9 cellular contexts compared by ENCODE assay signal in the genomic region with DNA sequence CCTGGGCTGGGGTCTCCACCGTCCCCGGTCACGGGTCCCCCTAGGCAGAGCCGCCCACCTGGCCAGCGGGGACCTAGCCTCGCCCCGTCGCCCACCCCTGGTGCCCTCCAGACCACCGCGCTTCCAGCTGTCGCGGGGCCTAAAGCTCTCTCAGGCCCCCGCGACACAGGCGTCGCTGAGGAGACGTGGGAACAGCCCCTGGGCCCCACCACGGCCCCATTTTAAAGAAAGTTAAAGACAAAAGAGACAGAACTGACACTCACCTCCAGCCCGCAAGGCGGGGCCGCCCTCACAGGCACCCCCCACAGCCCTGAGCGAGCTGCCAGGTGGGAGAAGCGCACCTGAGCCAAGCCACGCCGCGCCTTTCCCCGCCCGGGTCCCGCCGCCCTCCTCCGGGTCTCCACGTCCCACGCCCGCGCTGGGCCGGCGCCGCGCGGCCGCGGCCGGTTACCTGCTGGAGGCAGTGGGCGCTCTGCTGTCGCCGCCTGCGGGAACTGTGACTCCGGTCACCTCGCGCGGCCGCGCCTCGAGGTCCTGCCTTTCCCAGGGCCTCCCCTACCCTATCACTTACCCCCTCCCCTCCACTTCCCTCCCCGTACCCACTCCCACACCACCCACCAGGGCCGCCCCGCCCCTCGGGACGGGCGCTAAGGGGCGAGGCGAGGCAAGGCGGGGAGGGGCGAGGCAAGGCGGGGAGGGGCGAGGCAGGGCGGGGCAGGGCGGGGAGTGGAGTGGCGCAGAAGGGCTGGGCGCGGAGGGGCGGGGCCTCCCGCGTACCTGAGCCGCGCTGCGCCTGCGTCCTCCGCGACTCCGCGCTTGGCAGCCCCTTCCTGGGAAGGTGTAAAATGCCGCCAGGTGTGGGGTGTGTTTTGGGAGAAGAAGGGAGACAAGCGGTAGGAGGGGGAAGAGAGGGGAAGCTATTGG. TPM values are rescaled to one million over a fixed set of nuclear protein-coding genes. Genes with fewer than 3 reads are reported as not detected.
DNase-seq lines count a peak whose midpoint lies in the region; ATAC-seq and TF ChIP-seq lines count a peak whose summit lies in the region.
"Had no signal": no experiment of that assay in that cellular context is flagged by ENCODE, and none has a peak within 500 bp of the region (broad histone marks: within the 10 kb centered on the region; RNA-seq: fewer than 3 reads in every experiment).

No MANE protein-coding gene starts in this region.

- in situ Hi-C loops in brain microvascular endothelial cell (cut with HindIII; ENCODE audit: low pct_ligation_motif_present, low sequenced_read_pairs) = no loop called here

- H3K36me3 Mint-ChIP-seq in activated naive CD4-positive, alpha-beta T cell treated with anti-CD3 and anti-CD28 coated beads, Interleukin-2, amount 50 U/mL, for 72 hours = peaks cover 0 to 9% of the 10 kb centered on the region in 2 donors

- CTCF ChIA-PET in RWPE1 (lab: Yijun Ruan, JAX) = interaction anchor here (0.6 to 1.3 kb wide), 4 partner anchors 168 to 330 kb away, joined by 3 read pairs; no protein-coding TSS in a partner anchor

- ATAC-seq in Right ventricle myocardium inferior = peak; percentile 94
- peak; percentile 80 to 96 for ATAC-seq in activated naive CD4-positive, alpha-beta T cell treated with anti-CD3 and anti-CD28 coated beads, Interleukin-2, amount 50 U/mL, for 72 hours

- TF ChIP-seq CTCF in HL-60 (IDR thresholded peaks at IDR 0.05; ENCODE audit: insufficient read depth, low read length) (no peak), RWPE1 (conservative IDR thresholded peaks at IDR 0.05; ENCODE audit: low read depth) (no peak), brain microvascular endothelial cell (IDR thresholded peaks at IDR 0.05; ENCODE audit: low read depth, low read length, missing control alignments) (no peak)

- peak; percentile 82 for DNase-seq in Right ventricle myocardium inferior (ENCODE audit: missing footprints)
- DNase-seq in cardiac septum (ENCODE audit: low spot score) = no peak
- DNase-seq in HL-60 (ENCODE audit: low read depth in 1 of 2, low spot score in 1 of 2) = no peak
- DNase-seq in RWPE1 (ENCODE audit: low spot score) = peak; percentile 87
- peak; percentile 82 to 86 for DNase-seq in activated naive CD4-positive, alpha-beta T cell treated with anti-CD3 and anti-CD28 coated beads, Interleukin-2, amount 50 U/mL, for 72 hours (ENCODE audit: low spot score in 2 of 2)
- peak; percentile 94 for DNase-seq in stimulated activated CD4-positive, alpha-beta T cell treated with anti-CD3 and anti-CD28 coated beads, Interleukin-12 subunit alpha, Interleukin-12 subunit beta, amount 100 ng/mL, for 4 hours
- no peak for DNase-seq in brain microvascular endothelial cell

- intact Hi-C loops in Right ventricle myocardium inferior (cut with DNase I) (no loop called here), cardiac septum (cut with DNase I) (no loop called here)

- H3K4me3 ChIP-seq in HL-60 (replicated peaks; ENCODE audit: insufficient read depth, low read length) = peak overlapping the region; percentile 28
- H3K4me3 ChIP-seq in iPS-15b (ENCODE audit: low read depth, low read length) = peak overlapping the region; percentile 70
- H3K4me3 ChIP-seq in brain microvascular endothelial cell (ENCODE audit: low read depth, low read length) = no peak overlapping the region
- H3K4me3 ChIP-seq: BLaER1 treated with 17β-estradiol and CSF1 and Interleukin-3, amounts not matched to agents 10 nM and 100 nM had no signal

- peaks cover 10% of the 10 kb centered on the region for H3K4me1 ChIP-seq in iPS-15b (ENCODE audit: control insufficient read depth, insufficient read depth, low read length)
- H3K4me1 ChIP-seq: BLaER1 treated with 17β-estradiol and CSF1 and Interleukin-3, amounts not matched to agents 10 nM and 100 nM had no signal

- POLR2A ChIA-PET in RWPE1 (lab: Yijun Ruan, JAX; ENCODE audit: low non-redundant PET) = no interaction called here

- H3K9me3 ChIP-seq in iPS-15b (ENCODE audit: control insufficient read depth, insufficient read depth, low read length) = no peaks in the 10 kb centered on the region

- H3K36me3 ChIP-seq in iPS-15b (ENCODE audit: control insufficient read depth, insufficient read depth, low read length) = no peaks in the 10 kb centered on the region
- H3K36me3 ChIP-seq in brain microvascular endothelial cell (replicated peaks) = no peaks in the 10 kb centered on the region
- H3K36me3 ChIP-seq: BLaER1 treated with 17β-estradiol and CSF1 and Interleukin-3, amounts not matched to agents 10 nM and 100 nM had no signal

- peak overlapping the region; percentile 85 to 87 for H3K27ac Mint-ChIP-seq in activated naive CD4-positive, alpha-beta T cell treated with anti-CD3 and anti-CD28 coated beads, Interleukin-2, amount 50 U/mL, for 72 hours

- H3K9ac ChIP-seq in iPS-15b (ENCODE audit: low read depth, low read length) = peak overlapping the region; percentile 48
- H3K9ac ChIP-seq: BLaER1 treated with 17β-estradiol and CSF1 and Interleukin-3, amounts not matched to agents 10 nM and 100 nM had no signal

- H3K9me3 Mint-ChIP-seq in activated naive CD4-positive, alpha-beta T cell treated with anti-CD3 and anti-CD28 coated beads, Interleukin-2, amount 50 U/mL, for 72 hours = no peaks in the 10 kb centered on the region

- H3K27ac ChIP-seq in HL-60 (replicated peaks) = no peak overlapping the region
- no peak overlapping the region for H3K27ac ChIP-seq in RWPE1
- no peak overlapping the region for H3K27ac ChIP-seq in brain microvascular endothelial cell
- H3K27ac ChIP-seq: BLaER1 treated with 17β-estradiol and CSF1 and Interleukin-3, amounts not matched to agents 10 nM and 100 nM had no signal

- H3K27me3 ChIP-seq in HL-60 (ENCODE audit: insufficient read depth, poor library complexity, severe bottlenecking) = peaks cover 47% of the 10 kb centered on the region
- peaks cover 4% of the 10 kb centered on the region for H3K27me3 ChIP-seq in iPS-15b (ENCODE audit: control insufficient read depth, insufficient read depth, low read length)
- peaks cover 28% of the 10 kb centered on the region for H3K27me3 ChIP-seq in brain microvascular endothelial cell (replicated peaks)
- H3K27me3 ChIP-seq: BLaER1 treated with 17β-estradiol and CSF1 and Interleukin-3, amounts not matched to agents 10 nM and 100 nM had no signal

RNA-seq across cellular contexts. Expression of a gene that starts 31.2 kb away (rescaled TPM):
- total RNA-seq in Right ventricle myocardium inferior = 12.6 TPM
- total RNA-seq in cardiac septum = 1.7 TPM
- 10 to 100 TPM; 33.4 to 42.8 TPM for total RNA-seq in activated naive CD4-positive, alpha-beta T cell treated with anti-CD3 and anti-CD28 coated beads, Interleukin-2, amount 50 U/mL, for 72 hours

Comparison
In these comparisons a context has a peak if more than half of its experiments do, and no peak if none do; other contexts are left out.
1. DNase-seq: peak in Right ventricle myocardium inferior (single experiment), RWPE1 (single experiment), activated naive CD4-positive, alpha-beta T cell treated with anti-CD3 and anti-CD28 coated beads, Interleukin-2, amount 50 U/mL, for 72 hours (2 of 2) and stimulated activated CD4-positive, alpha-beta T cell treated with anti-CD3 and anti-CD28 coated beads, Interleukin-12 subunit alpha, Interleukin-12 subunit beta, amount 100 ng/mL, for 4 hours (single experiment); none in cardiac septum (single experiment), HL-60 (0 of 2) and brain microvascular endothelial cell (single experiment).